ENCODE assay signal across 10 cellular contexts in the genomic region with DNA sequence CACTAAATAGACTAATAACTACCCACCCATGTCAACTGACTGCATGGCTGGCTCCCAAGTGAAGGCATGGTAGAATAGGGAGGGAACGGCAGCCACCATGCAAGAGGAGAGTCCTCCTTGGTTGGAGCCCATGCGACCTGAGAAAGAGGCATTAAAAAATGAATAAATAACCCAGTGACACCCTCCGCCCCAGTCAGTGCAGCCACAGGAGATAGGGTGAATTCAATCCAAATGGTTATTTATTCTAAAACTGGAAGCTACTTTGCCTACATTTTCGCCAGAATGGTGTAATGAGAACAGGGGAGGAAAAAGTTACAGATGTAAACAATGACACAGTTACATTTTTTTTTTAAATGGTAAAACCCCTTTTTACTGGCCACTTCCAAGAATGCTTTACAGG. TPM values are rescaled to one million over a fixed set of nuclear protein-coding genes. Genes with fewer than 3 reads are reported as not detected.
DNase-seq lines count a peak whose midpoint lies in the region; ATAC-seq and TF ChIP-seq lines count a peak whose summit lies in the region.
"Had no signal": no experiment of that assay in that cellular context is flagged by ENCODE, and none has a peak within 500 bp of the region (broad histone marks: within the 10 kb centered on the region; RNA-seq: fewer than 3 reads in every experiment).

No MANE protein-coding gene starts in this region.

- 84 to 87% methylated on average over 4 of the region's 4 CpGs for WGBS in heart right ventricle, 2 donors

- no peaks in the 10 kb centered on the region for H3K27me3 ChIP-seq in heart right ventricle
- H3K27me3 ChIP-seq: BLaER1 had no signal

- peaks cover 0 to 74% (median 31%) of the 10 kb centered on the region in 9 donors for H3K36me3 ChIP-seq in heart right ventricle

- no peak for ATAC-seq in heart right ventricle
- no peak for ATAC-seq in left cardiac atrium
- no peak for ATAC-seq in stimulated activated naive CD8-positive, alpha-beta T cell treated with anti-CD3 and anti-CD28 coated beads, Interleukin-15, amount 100 ng/mL, for 72 hours
- ATAC-seq: activated T-cell treated with anti-CD3 and anti-CD28 coated beads, Interleukin-2, amount 50 U/mL, for 4 hours had no signal

- peaks cover 34% of the 10 kb centered on the region for H3K36me3 Mint-ChIP-seq in chondrocyte (ENCODE audit: low read depth)

- no peak overlapping the region for H3K4me3 Mint-ChIP-seq in chondrocyte (ENCODE audit: unreplicated experiment)
- H3K4me3 Mint-ChIP-seq in stimulated activated naive CD8-positive, alpha-beta T cell treated with anti-CD3 and anti-CD28 coated beads, Interleukin-15, amount 100 ng/mL, for 72 hours = peak overlapping the region; percentile 56 to 64
- H3K4me3 Mint-ChIP-seq: activated T-cell treated with anti-CD3 and anti-CD28 coated beads, Interleukin-2, amount 50 U/mL, for 4 hours had no signal

- no peaks in the 10 kb centered on the region for H3K9me3 Mint-ChIP-seq in chondrocyte (ENCODE audit: low read depth)
- H3K9me3 Mint-ChIP-seq in stimulated activated naive CD8-positive, alpha-beta T cell treated with anti-CD3 and anti-CD28 coated beads, Interleukin-15, amount 100 ng/mL, for 72 hours = no peaks in the 10 kb centered on the region
- H3K9me3 Mint-ChIP-seq: activated T-cell treated with anti-CD3 and anti-CD28 coated beads, Interleukin-2, amount 50 U/mL, for 4 hours had no signal

- intact Hi-C loops in heart right ventricle (cut with DNase I) = no loop called here
- intact Hi-C loops in left cardiac atrium (cut with DNase I) = no loop called here

- TF ChIP-seq CTCF in heart right ventricle (IDR thresholded peaks at IDR 0.05) (no peak), chondrocyte (IDR thresholded peaks at IDR 0.05) (no peak)

- H3K4me1 ChIP-seq in heart right ventricle = peaks cover 15 to 55% (median 33%) of the 10 kb centered on the region in 9 donors

- peaks cover 25% of the 10 kb centered on the region for H3K4me1 Mint-ChIP-seq in chondrocyte (ENCODE audit: low read depth)
- peaks cover 80% of the 10 kb centered on the region for H3K4me1 Mint-ChIP-seq in stimulated activated naive CD8-positive, alpha-beta T cell treated with anti-CD3 and anti-CD28 coated beads, Interleukin-15, amount 100 ng/mL, for 72 hours

- no peaks in the 10 kb centered on the region for H3K27me3 Mint-ChIP-seq in chondrocyte (ENCODE audit: low read depth)
- H3K27me3 Mint-ChIP-seq in stimulated activated naive CD8-positive, alpha-beta T cell treated with anti-CD3 and anti-CD28 coated beads, Interleukin-15, amount 100 ng/mL, for 72 hours = no peaks in the 10 kb centered on the region

- no peaks in the 10 kb centered on the region for H3K9me3 ChIP-seq in heart right ventricle
- H3K9me3 ChIP-seq: BLaER1 had no signal

- H3K27ac Mint-ChIP-seq in chondrocyte (ENCODE audit: unreplicated experiment) = peak overlapping the region; percentile 9
- peak overlapping the region; percentile 68 to 92 for H3K27ac Mint-ChIP-seq in stimulated activated naive CD8-positive, alpha-beta T cell treated with anti-CD3 and anti-CD28 coated beads, Interleukin-15, amount 100 ng/mL, for 72 hours

- DNase-seq in heart right ventricle (no peak), left cardiac atrium (no peak), chondrocyte (ENCODE audit: low spot score) (no peak), D341Med (ENCODE audit: low spot score) (no peak), HUDEP-2 (lab: John Stamatoyannopoulos, UW; ENCODE audit: unreplicated experiment in 76 of 76) (no peak)
- no peak for DNase-seq in stimulated activated naive CD8-positive, alpha-beta T cell treated with anti-CD3 and anti-CD28 coated beads, Interleukin-15, amount 100 ng/mL, for 72 hours
- DNase-seq: activated T-cell treated with anti-CD3 and anti-CD28 coated beads, Interleukin-2, amount 50 U/mL, for 4 hours; NCI-H69 had no signal

- no peak overlapping the region for H3K4me3 ChIP-seq in heart right ventricle
- H3K4me3 ChIP-seq: BLaER1 had no signal

- peak overlapping the region in 8 of 10 donors; percentile 50 to 78 (median 64) for H3K27ac ChIP-seq in heart right ventricle

RNA-seq across cellular contexts. Expression of a gene that starts 4.9 kb away (rescaled TPM):
- total RNA-seq in heart right ventricle = under 1 TPM in 4 of 10 donors, not detected in 6; 0.26 to 0.34 (median 0.31) TPM
- under 1 TPM in 1 of 2 donors, not detected in 1; 0.16 TPM for polyA plus RNA-seq in heart right ventricle
- total RNA-seq in left cardiac atrium = not detected
- total RNA-seq in chondrocyte = not detected in 3 replicates
- total RNA-seq: activated T-cell treated with anti-CD3 and anti-CD28 coated beads, Interleukin-2, amount 50 U/mL, for 4 hours; T-helper 1 cell treated with Interleukin-12 subunit alpha and Interleukin-12 subunit beta and Interleukin-4 antibody, amounts not matched to agents 30 ng/mL and 1 ng/mL, for 36 hours had no signal

RNA-seq across cellular contexts. Expression of a gene that starts 5.2 kb away (rescaled TPM):
- total RNA-seq in heart right ventricle (10 to 100 TPM in 9 of 10 donors, 1 to 10 TPM in 1; 8.5 to 26.8 (median 15.7) TPM), left cardiac atrium (10 to 100 TPM; 16.8 to 26.7 TPM), chondrocyte (36.6 to 76.0 TPM (median 43.2 TPM) in 3 replicates)
- polyA plus RNA-seq in heart right ventricle = 10 to 100 TPM; 31.4 to 83.0 TPM

RNA-seq across cellular contexts. Expression of a gene that starts 14.8 kb away (rescaled TPM):
- 10 to 100 TPM; 26.9 to 40.9 (median 33.4) TPM for total RNA-seq in heart right ventricle
- 10 to 100 TPM; 21.4 to 35.3 TPM for polyA plus RNA-seq in heart right ventricle
- total RNA-seq in left cardiac atrium = 10 to 100 TPM; 31.0 to 36.2 TPM
- 43.6 to 53.8 TPM (median 45.6 TPM) in 3 replicates for total RNA-seq in chondrocyte

RNA-seq across cellular contexts. Expression of a gene that starts 15.9 kb away (rescaled TPM):
- total RNA-seq in heart right ventricle (10 to 100 TPM in 9 of 10 donors, 1 to 10 TPM in 1; 9.4 to 16.2 (median 12.9) TPM), left cardiac atrium (10 to 100 TPM; 14.0 to 15.9 TPM), chondrocyte (33.0 to 36.8 TPM (median 36.7 TPM) in 3 replicates)
- 10 to 100 TPM; 20.3 to 20.8 TPM for polyA plus RNA-seq in heart right ventricle

RNA-seq across cellular contexts. Expression of a gene that starts 23.1 kb away (rescaled TPM):
- total RNA-seq in heart right ventricle = 1 to 10 TPM; 2.0 to 9.5 (median 2.6) TPM
- polyA plus RNA-seq in heart right ventricle = 1 to 10 TPM; 1.9 to 2.8 TPM
- 1 to 10 TPM; 6.1 to 7.3 TPM for total RNA-seq in left cardiac atrium
- total RNA-seq in chondrocyte = 0.20 to 0.51 TPM (median 0.21 TPM) in 3 replicates
